ENCODE assay signal across 9 cellular contexts in the genomic region with DNA sequence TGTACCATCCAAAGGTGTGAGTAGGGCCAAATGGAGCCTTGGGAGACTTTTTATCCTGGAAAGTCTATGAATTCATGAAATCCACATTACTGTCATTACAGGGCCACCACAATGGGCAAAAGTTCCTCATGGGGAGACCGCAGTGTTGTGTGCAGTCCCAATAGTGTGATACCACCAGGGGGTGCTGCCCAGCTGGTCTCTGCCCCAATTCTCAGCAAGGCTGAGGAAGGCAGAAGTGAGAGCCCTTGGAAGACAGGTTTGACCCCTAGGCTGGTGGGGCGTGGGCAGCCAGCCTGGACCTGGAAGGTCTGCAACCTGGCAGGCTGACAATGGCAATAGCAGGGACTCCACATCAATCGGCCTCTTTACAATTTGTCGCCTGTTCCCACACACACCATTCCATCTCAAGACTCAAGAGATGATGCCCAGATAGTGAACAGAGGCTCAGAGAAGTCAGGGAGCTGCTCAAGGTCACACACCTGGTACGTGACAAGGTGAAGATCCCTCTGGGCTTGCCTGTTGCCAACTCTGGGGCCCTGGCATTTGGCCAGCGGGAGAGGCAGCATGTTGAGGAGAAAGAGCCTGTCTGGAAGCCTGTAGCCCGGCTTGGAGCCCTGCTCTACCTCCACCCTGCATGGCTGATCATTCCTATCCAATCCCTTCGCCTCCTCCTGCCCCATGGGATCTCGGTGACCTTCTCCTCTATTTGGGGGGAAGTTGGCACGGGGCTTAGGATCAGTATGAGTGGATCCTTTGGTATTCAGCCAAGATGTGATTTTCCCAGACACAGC. TPM values are rescaled to one million over a fixed set of nuclear protein-coding genes. Genes with fewer than 3 reads are reported as not detected.
DNase-seq lines count a peak whose midpoint lies in the region; ATAC-seq, FAIRE-seq and TF ChIP-seq lines count a peak whose summit lies in the region.
"Had no signal": no experiment of that assay in that cellular context is flagged by ENCODE, and none has a peak within 500 bp of the region (broad histone marks: within the 10 kb centered on the region; RNA-seq: fewer than 3 reads in every experiment).

No MANE protein-coding gene starts in this region.

- H2BK15ac ChIP-seq in H9 (ENCODE audit: low read depth, low read length) = no peak overlapping the region

- no peak overlapping the region for H2BK120ac ChIP-seq in H9 (ENCODE audit: low read depth, low read length, poor library complexity, severe bottlenecking)

- no peaks in the 10 kb centered on the region for H3K9me3 ChIP-seq in H9 (ENCODE audit: control insufficient read depth, low read depth, low read length)
- no peaks in the 10 kb centered on the region for H3K9me3 ChIP-seq in tibial nerve

- H3K9me3 Mint-ChIP-seq in H9 = no peaks in the 10 kb centered on the region
- no peaks in the 10 kb centered on the region for H3K9me3 Mint-ChIP-seq in activated T-helper 2 cell treated with anti-CD3 and anti-CD28 coated beads, Interferon-gamma antibody, Interleukin-2, Interleukin-4, amounts not matched to agents 10 μg/mL and 5 μg/mL and 100 μg/mL, durations not matched to agents 14 hours and 24 hours and 36 hours

- H3K4me3 Mint-ChIP-seq in H9 = no peak overlapping the region
- no peak overlapping the region for H3K4me3 Mint-ChIP-seq in activated T-helper 2 cell treated with anti-CD3 and anti-CD28 coated beads, Interferon-gamma antibody, Interleukin-2, Interleukin-4, amounts not matched to agents 10 μg/mL and 5 μg/mL and 100 μg/mL, durations not matched to agents 14 hours and 24 hours and 36 hours (ENCODE audit: low read depth)

- H3K27ac ChIP-seq in H9 (ENCODE audit: insufficient read length, low read depth, low read length) = no peak overlapping the region
- H3K27ac ChIP-seq in tibial nerve = peak overlapping the region; percentile 19 to 94 (median 90)

- H3K23ac ChIP-seq in H9 (ENCODE audit: insufficient read length, low read depth, low read length) = no peak overlapping the region

- H3K27me3 Mint-ChIP-seq in H9 (ENCODE audit: low read depth) = peaks cover 89% of the 10 kb centered on the region
- peaks cover 79% of the 10 kb centered on the region for H3K27me3 Mint-ChIP-seq in activated T-helper 2 cell treated with anti-CD3 and anti-CD28 coated beads, Interferon-gamma antibody, Interleukin-2, Interleukin-4, amounts not matched to agents 10 μg/mL and 5 μg/mL and 100 μg/mL, durations not matched to agents 14 hours and 24 hours and 36 hours (ENCODE audit: low read depth)

- H3K4me2 ChIP-seq in H9 (ENCODE audit: insufficient read depth, insufficient read length, low read length) = no peak overlapping the region

- H2AK5ac ChIP-seq in H9 (ENCODE audit: insufficient read length, low read length) = no peak overlapping the region

- no peak overlapping the region for H3K18ac ChIP-seq in H9 (ENCODE audit: insufficient read length, low read depth, low read length)

- no peak overlapping the region for H4K8ac ChIP-seq in H9 (replicated peaks; ENCODE audit: insufficient read length, low read depth, low read length)

- H3K23me2 ChIP-seq in H9 (ENCODE audit: insufficient read length, low read depth, low read length, poor library complexity, severe bottlenecking) = peaks cover 21% of the 10 kb centered on the region

- no peak overlapping the region for H4K5ac ChIP-seq in H9 (ENCODE audit: insufficient read length, low read depth, low read length)

- H3K4me1 ChIP-seq in H9 (ENCODE audit: insufficient read depth, low read length) (no peaks in the 10 kb centered on the region), tibial nerve (peaks cover 3 to 76% (median 58%) of the 10 kb centered on the region in 4 donors)

- no peak for FAIRE-seq in RCC 7860 (lab: Jason Lieb, UNC)

- H3K36me3 ChIP-seq in tibial nerve = peaks cover 0 to 3% (median 0%) of the 10 kb centered on the region in 3 donors

- H3K27ac Mint-ChIP-seq in H9 = no peak overlapping the region
- no peak overlapping the region for H3K27ac Mint-ChIP-seq in activated T-helper 2 cell treated with anti-CD3 and anti-CD28 coated beads, Interferon-gamma antibody, Interleukin-2, Interleukin-4, amounts not matched to agents 10 μg/mL and 5 μg/mL and 100 μg/mL, durations not matched to agents 14 hours and 24 hours and 36 hours

- H2BK12ac ChIP-seq in H9 (ENCODE audit: insufficient read length, low read depth, low read length) = no peak overlapping the region

- H3K56ac ChIP-seq in H9 (ENCODE audit: insufficient read length, low read depth, low read length) = no peak overlapping the region

- H3K79me1 ChIP-seq in H9 (ENCODE audit: insufficient read depth, low read depth, low read length, poor library complexity, severe bottlenecking) = no peaks in the 10 kb centered on the region

- no peak overlapping the region for H3T11ph ChIP-seq in H9 (ENCODE audit: low read length)

- no peaks in the 10 kb centered on the region for H3K79me2 ChIP-seq in H9 (ENCODE audit: insufficient read depth, low read length)

- no peak overlapping the region for H4K91ac ChIP-seq in H9 (ENCODE audit: insufficient read length, low read depth, low read length)

- TF ChIP-seq CTCF in H9 (conservative IDR thresholded peaks at IDR 0.05) = peak; percentile 84
- TF ChIP-seq CTCF in omental fat pad (IDR thresholded peaks at IDR 0.05) = peak in 1 of 3 donors; percentile 38
- peak; percentile 70 to 88 (median 76) for TF ChIP-seq CTCF in tibial nerve (IDR thresholded peaks at IDR 0.05)

- TF ChIP-seq POLR2A in tibial nerve (IDR thresholded peaks at IDR 0.05) = no peak

- no peaks in the 10 kb centered on the region for H4K20me1 ChIP-seq in H9 (ENCODE audit: control insufficient read depth, insufficient read depth, insufficient read length)

- H3K4ac ChIP-seq in H9 (ENCODE audit: low read depth, low read length) = no peak overlapping the region

- peak; percentile 90 for DNase-seq in Ammon's horn (ENCODE audit: low spot score)
- DNase-seq in H9 = peak; percentile 76
- peak; percentile 33 for DNase-seq in RCC 7860 (ENCODE audit: low spot score)
- DNase-seq in activated T-helper 2 cell treated with anti-CD3 and anti-CD28 coated beads, Interferon-gamma antibody, Interleukin-2, Interleukin-4, amounts not matched to agents 10 μg/mL and 5 μg/mL and 100 μg/mL, durations not matched to agents 14 hours and 24 hours and 36 hours (ENCODE audit: low spot score) = peak; percentile 35
- DNase-seq in foreskin melanocyte = peak; percentile 53
- DNase-seq in omental fat pad (ENCODE audit: low spot score) = no peak
- peak; percentile 64 to 81 for DNase-seq in tibial nerve (ENCODE audit: low spot score in 2 of 2)

- H3K9ac ChIP-seq in H9 (ENCODE audit: extremely low read depth, insufficient read length, low read length) = no peak overlapping the region

- H3K27me3 ChIP-seq in H9 (ENCODE audit: insufficient read depth, low read length) = peaks cover 36% of the 10 kb centered on the region
- H3K27me3 ChIP-seq in tibial nerve = no peaks in the 10 kb centered on the region

- no CpG with 5 or more reads among the region's 10 CpGs for WGBS in H9 (ENCODE audit: extremely low coverage, insufficient read length, low lambda C conversion rate)
- 40 to 48% methylated on average over 10 of the region's 10 CpGs for WGBS in tibial nerve, 2 donors

- H3K4me1 Mint-ChIP-seq in H9 = peaks cover 13 to 14% of the 10 kb centered on the region in 2 experiments
- H3K4me1 Mint-ChIP-seq in activated T-helper 2 cell treated with anti-CD3 and anti-CD28 coated beads, Interferon-gamma antibody, Interleukin-2, Interleukin-4, amounts not matched to agents 10 μg/mL and 5 μg/mL and 100 μg/mL, durations not matched to agents 14 hours and 24 hours and 36 hours (ENCODE audit: low read depth) = peaks cover 12% of the 10 kb centered on the region

- no peak overlapping the region for H3K14ac ChIP-seq in H9 (ENCODE audit: insufficient read depth, low read length)

- H2AFZ ChIP-seq in H9 (ENCODE audit: low read length) = no peak overlapping the region

- H3K4me3 ChIP-seq in tibial nerve = no peak overlapping the region

- ATAC-seq in omental fat pad (ENCODE audit: low FRiP score) (peak; percentile 50), HG03175 (IDR thresholded peaks at IDR 0.05; ENCODE audit: unreplicated experiment) (no peak)

- H2BK5ac ChIP-seq in H9 (ENCODE audit: insufficient read length, low read length) = no peak overlapping the region

- H3K36me3 Mint-ChIP-seq in H9 (ENCODE audit: insufficient read depth in 1 of 3, low read depth in 3 of 3) = no peaks in the 10 kb centered on the region; a peak in 1 of 7 replicates
- H3K36me3 Mint-ChIP-seq in activated T-helper 2 cell treated with anti-CD3 and anti-CD28 coated beads, Interferon-gamma antibody, Interleukin-2, Interleukin-4, amounts not matched to agents 10 μg/mL and 5 μg/mL and 100 μg/mL, durations not matched to agents 14 hours and 24 hours and 36 hours (ENCODE audit: low read depth) = no peaks in the 10 kb centered on the region

- intact Hi-C loops in activated T-helper 2 cell treated with anti-CD3 and anti-CD28 coated beads, Interferon-gamma antibody, Interleukin-2, Interleukin-4, amounts not matched to agents 10 μg/mL and 5 μg/mL and 100 μg/mL, durations not matched to agents 14 hours and 24 hours and 36 hours (cut with micrococcal nuclease) = loop anchor here (1.0 kb wide), 1 partner anchor 64 kb away; no protein-coding TSS in a partner anchor

- H2BK20ac ChIP-seq in H9 (ENCODE audit: low read depth, low read length, poor library complexity, severe bottlenecking) = no peak overlapping the region

- no peak for TF ChIP-seq EP300 in tibial nerve (IDR thresholded peaks at IDR 0.05)

RNA-seq across cellular contexts. Expression of a gene that starts 3.1 kb away (rescaled TPM):
- 0.20 and 0.22 TPM in 2 replicates for total RNA-seq in H9 (2021)
- 0.07 and 0.11 TPM in 2 replicates for total RNA-seq in activated T-helper 2 cell treated with anti-CD3 and anti-CD28 coated beads, Interferon-gamma antibody, Interleukin-2, Interleukin-4, amounts not matched to agents 10 μg/mL and 5 μg/mL and 100 μg/mL, durations not matched to agents 14 hours and 24 hours and 36 hours
- 100 to 1,000 TPM in 1 of 4 donors, 10 to 100 TPM in 3; 17.1 to 210 (median 45.9) TPM for total RNA-seq in omental fat pad
- 100 to 1,000 TPM in 3 of 4 donors, 10 to 100 TPM in 1; 98.0 to 170 (median 119) TPM for total RNA-seq in tibial nerve

RNA-seq across cellular contexts. Expression of a gene that starts 56.5 kb away (rescaled TPM):
- total RNA-seq in H9 (2021) (not detected in 2 replicates), omental fat pad (1 to 10 TPM; 1.0 to 5.5 (median 4.3) TPM), tibial nerve (1 to 10 TPM in 1 of 4 donors, under 1 TPM in 2, not detected in 1; 0.63 to 4.2 (median 0.98) TPM)
- total RNA-seq in activated T-helper 2 cell treated with anti-CD3 and anti-CD28 coated beads, Interferon-gamma antibody, Interleukin-2, Interleukin-4, amounts not matched to agents 10 μg/mL and 5 μg/mL and 100 μg/mL, durations not matched to agents 14 hours and 24 hours and 36 hours = 21.9 and 23.5 TPM in 2 replicates
- total RNA-seq: pulmonary artery endothelial cell had no signal

Comparison
In these comparisons a context has a peak if more than half of its experiments do, and no peak if none do; other contexts are left out.
1. RNA of a gene that starts 3.1 kb away (total RNA-seq): 98.0 to 170 TPM in tibial nerve and 17.1 to 210 TPM in omental fat pad; 0.20 to 0.22 TPM in H9 and 0.07 to 0.11 TPM in activated T-helper 2 cell treated with anti-CD3 and anti-CD28 coated beads, Interferon-gamma antibody, Interleukin-2, Interleukin-4, amounts not matched to agents 10 μg/mL and 5 μg/mL and 100 μg/mL, durations not matched to agents 14 hours and 24 hours and 36 hours; every median in the first group is over 10 times any median in the second.